In genomic region chr11:83071641-83072591, GRCh38 we compare ENCODE assay signal across 1 cellular context.
TF ChIP-seq lines count a peak whose summit lies in the region.

TSS of gene RAB30 (minus strand) at chr11:83071897. CDS start at chr11:82997316, 74,581 bp downstream.

TF ChIP-seq in HepG2, 621 proteins besides CTCF, POLR2A, EP300 and RAD21 (continued from another document and continues in another):
- TF ChIP-seq PAXIP1 (CRISPR knock-in tag; conservative IDR thresholded peaks at IDR 0.05) (peak; percentile 61), MAX (IDR thresholded peaks at IDR 0.05) (peak; percentile 74), JUND (CRISPR knock-in tag; IDR thresholded peaks at IDR 0.05) (peak; percentile 85), ZSCAN22 (CRISPR knock-in tag; IDR thresholded peaks at IDR 0.05) (no peak), HHEX (CRISPR knock-in tag; IDR thresholded peaks at IDR 0.05) (no peak), ZBTB10 (CRISPR knock-in tag; IDR thresholded peaks at IDR 0.05; ENCODE audit: borderline replicate concordance) (peak; percentile 29; the same call in 1 of the 2 replicates), ZNF274 (CRISPR knock-in tag; IDR thresholded peaks at IDR 0.05) (peak; percentile 76; the same call in 1 of the 2 replicates), ZNF580 (CRISPR knock-in tag; IDR thresholded peaks at IDR 0.05; ENCODE audit: borderline replicate concordance, low read depth) (peak; percentile 50; the same call in 1 of the 2 replicates), FOXA1 (IDR thresholded peaks at IDR 0.05) (no peak), FOXA1 (CRISPR knock-in tag; IDR thresholded peaks at IDR 0.05) (no peak), ZNF160 (CRISPR knock-in tag; IDR thresholded peaks at IDR 0.05) (peak; percentile 81), HNRNPLL (IDR thresholded peaks at IDR 0.05; ENCODE audit: low read depth, low read length, poor library complexity, severe bottlenecking) (peak; percentile 45), ARID4A (CRISPR knock-in tag; IDR thresholded peaks at IDR 0.05; ENCODE audit: borderline replicate concordance) (peak; percentile 82; the same call in 1 of the 2 replicates), MAFK (conservative IDR thresholded peaks at IDR 0.05 in 1 of 2, IDR thresholded peaks at IDR 0.05 in 1 of 2; ENCODE audit: low read length in 2 of 2) (peak in 1 of 2 experiments; percentile 18; a peak in 1 of 4 replicates), DMAP1 (CRISPR knock-in tag; IDR thresholded peaks at IDR 0.05) (peak; percentile 82), NKX3-1 (CRISPR knock-in tag; IDR thresholded peaks at IDR 0.05) (peak; percentile 36; the same call in 1 of the 2 replicates), NFIB (CRISPR knock-in tag; IDR thresholded peaks at IDR 0.05; ENCODE audit: borderline replicate concordance) (no peak), BCL3 (CRISPR knock-in tag; IDR thresholded peaks at IDR 0.05) (peak; percentile 65; the same call in 1 of the 2 replicates), ZBTB33 (CRISPR knock-in tag; IDR thresholded peaks at IDR 0.05) (0 out of 2 replicates have a peak, but pooled peaks have one; percentile 10), ZSCAN21 (CRISPR knock-in tag; IDR thresholded peaks at IDR 0.05; ENCODE audit: borderline replicate concordance) (peak; percentile 61; the same call in 1 of the 2 replicates), ZNF557 (CRISPR knock-in tag; IDR thresholded peaks at IDR 0.05) (peak; percentile 33; the same call in 1 of the 2 replicates), KDM2A (CRISPR knock-in tag; IDR thresholded peaks at IDR 0.05; ENCODE audit: borderline replicate concordance, low read depth) (peak; percentile 62; the same call in 1 of the 2 replicates), THAP11 (CRISPR knock-in tag; IDR thresholded peaks at IDR 0.05) (peak; percentile 99), ZNF230 (CRISPR knock-in tag; IDR thresholded peaks at IDR 0.05) (peak; percentile 76; the same call in 1 of the 2 replicates), CEBPB (IDR thresholded peaks at IDR 0.05; ENCODE audit: borderline replicate concordance, low read depth, low read length) (peak; percentile 66), ZBTB8A (CRISPR knock-in tag; IDR thresholded peaks at IDR 0.05; ENCODE audit: borderline replicate concordance, low read depth) (no peak), ZNF17 (CRISPR knock-in tag; IDR thresholded peaks at IDR 0.05) (no peak), BHLHE40 (IDR thresholded peaks at IDR 0.05; ENCODE audit: low read length) (no peak), HNF1B (CRISPR knock-in tag; IDR thresholded peaks at IDR 0.05) (peak; percentile 90; the same call in 1 of the 2 replicates), NFYC (CRISPR knock-in tag; IDR thresholded peaks at IDR 0.05) (peak; percentile 61), BRD4 (CRISPR knock-in tag; IDR thresholded peaks at IDR 0.05) (peak; percentile 96), SETDB1 (CRISPR knock-in tag; IDR thresholded peaks at IDR 0.05; ENCODE audit: borderline replicate concordance) (no peak), IRF1 (CRISPR knock-in tag; IDR thresholded peaks at IDR 0.05; ENCODE audit: low read depth) (no peak), ZNF292 (CRISPR knock-in tag; IDR thresholded peaks at IDR 0.05; ENCODE audit: borderline replicate concordance, low read depth) (peak; percentile 98; the same call in 1 of the 2 replicates), ZNF598 (CRISPR knock-in tag; IDR thresholded peaks at IDR 0.05; ENCODE audit: borderline replicate concordance) (no peak), TRIM22 (IDR thresholded peaks at IDR 0.05) (no peak)
